9 cellular contexts compared by ENCODE assay signal in the genomic region with DNA sequence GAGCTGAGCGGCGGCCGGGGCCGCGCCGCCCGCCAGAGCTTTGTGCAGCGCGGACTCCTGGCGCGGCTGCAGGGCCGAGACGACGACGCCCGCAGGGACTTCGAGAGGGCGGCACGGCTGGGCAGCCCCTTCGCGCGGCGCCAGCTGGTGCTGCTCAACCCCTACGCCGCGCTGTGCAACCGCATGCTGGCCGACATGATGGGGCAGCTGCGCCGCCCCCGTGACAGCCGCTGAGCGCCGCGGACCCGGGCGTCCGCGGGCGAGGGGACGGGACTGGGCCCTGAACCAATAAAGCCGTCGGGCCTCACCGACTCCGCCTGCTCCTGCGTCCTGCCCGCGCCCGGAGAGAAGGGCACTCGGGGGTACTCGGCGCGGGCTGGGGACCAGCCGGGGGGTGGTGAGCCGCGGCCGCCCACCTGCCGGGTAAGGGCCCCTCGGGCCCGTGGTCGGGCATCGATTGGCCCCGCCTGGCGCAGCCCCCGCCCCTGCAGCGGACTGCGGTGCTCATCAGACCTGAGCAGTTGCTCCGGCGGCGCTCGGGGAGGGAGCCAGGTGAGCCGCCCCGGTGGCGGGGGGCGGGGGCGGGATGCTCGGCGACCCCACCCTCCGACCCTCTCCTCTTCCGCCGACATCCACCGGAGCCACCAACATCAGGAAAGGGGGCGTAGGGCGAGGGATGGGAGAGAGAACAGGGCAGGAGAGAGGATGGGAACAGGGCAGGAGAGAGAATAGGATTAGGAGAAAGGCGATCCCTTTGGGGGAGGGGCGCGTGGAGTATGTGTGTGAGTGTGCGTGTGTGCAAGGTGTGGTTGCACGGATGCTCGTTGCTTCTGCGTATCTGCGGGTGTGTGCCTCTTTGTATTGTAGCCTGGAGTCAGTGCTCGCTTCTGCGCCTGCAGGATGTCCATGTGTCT. TPM values are rescaled to one million over a fixed set of nuclear protein-coding genes. Genes with fewer than 3 reads are reported as not detected.
DNase-seq lines count a peak whose midpoint lies in the region; ATAC-seq, FAIRE-seq and TF ChIP-seq lines count a peak whose summit lies in the region.
"Had no signal": no experiment of that assay in that cellular context is flagged by ENCODE, and none has a peak within 500 bp of the region (broad histone marks: within the 10 kb centered on the region; RNA-seq: fewer than 3 reads in every experiment).

A gene (plus strand): TSS at position 510 of the 914 bp plus-strand sequence. CDS start 610 bp downstream, outside the sequence.

- 0 to 2% methylated on average over 1 to 92 of the region's 94 CpGs for WGBS in transverse colon (ENCODE audit: low coverage in 1 of 2), 2 donors

- intact Hi-C loops in left ventricle myocardium superior (cut with micrococcal nuclease) (no loop called here), transverse colon (cut with DNase I; ENCODE audit: low total_unique reads) (no loop called here)

- H3K4me1 ChIP-seq in transverse colon, result peaks cover 9 to 30% (median 23%) of the 10 kb centered on the region in 4 donors

- FAIRE-seq in HTR-8/SVneo (lab: Jason Lieb, UNC), result peak; percentile 90

- DNase-seq in AG10803 (ENCODE audit: low read depth), result no peak
- DNase-seq in HTR-8/SVneo (ENCODE audit: insufficient read length, low spot score), result peak; percentile 81
- DNase-seq in SW480 (ENCODE audit: low spot score), result peak; percentile 55
- peak; percentile 76 for DNase-seq in activated naive CD8-positive, alpha-beta T cell treated with anti-CD3 and anti-CD28 coated beads, Interleukin-2, amount 50 U/mL, for 24 hours
- peak; percentile 77 for DNase-seq in left ventricle myocardium superior
- peak; percentile 72 for DNase-seq in progenitor cell of endocrine pancreas (ENCODE audit: low spot score, unreplicated experiment)
- DNase-seq in transverse colon, result peak; percentile 71

- peaks cover 20% of the 10 kb centered on the region for H3K4me1 Mint-ChIP-seq in activated naive CD8-positive, alpha-beta T cell treated with anti-CD3 and anti-CD28 coated beads, Interleukin-2, amount 50 U/mL, for 24 hours
- peaks cover 23% of the 10 kb centered on the region for H3K4me1 Mint-ChIP-seq in progenitor cell of endocrine pancreas (ENCODE audit: low read depth)

- no peaks in the 10 kb centered on the region for H3K27me3 Mint-ChIP-seq in activated naive CD8-positive, alpha-beta T cell treated with anti-CD3 and anti-CD28 coated beads, Interleukin-2, amount 50 U/mL, for 24 hours
- no peaks in the 10 kb centered on the region for H3K27me3 Mint-ChIP-seq in progenitor cell of endocrine pancreas

- peaks cover 2% of the 10 kb centered on the region for H3K36me3 Mint-ChIP-seq in activated naive CD8-positive, alpha-beta T cell treated with anti-CD3 and anti-CD28 coated beads, Interleukin-2, amount 50 U/mL, for 24 hours (ENCODE audit: low read depth)
- no peaks in the 10 kb centered on the region for H3K36me3 Mint-ChIP-seq in progenitor cell of endocrine pancreas (ENCODE audit: insufficient read depth)

- H3K4me3 ChIP-seq in AG10803 (ENCODE audit: low read length), result peak within 1 kb of the TSS; percentile 64
- H3K4me3 ChIP-seq in transverse colon, result peak within 1 kb of the TSS; percentile 64 to 84 (median 68)

- H3K4me3 Mint-ChIP-seq in activated naive CD8-positive, alpha-beta T cell treated with anti-CD3 and anti-CD28 coated beads, Interleukin-2, amount 50 U/mL, for 24 hours, result peak within 1 kb of the TSS; percentile 89
- peak within 1 kb of the TSS; percentile 97 for H3K4me3 Mint-ChIP-seq in progenitor cell of endocrine pancreas (ENCODE audit: low read depth)

- 0 out of 2 replicates have a peak, but pooled peaks have one; percentile 6 for TF ChIP-seq CTCF in AG10803 (conservative IDR thresholded peaks at IDR 0.05; ENCODE audit: low read length)
- no peak for TF ChIP-seq CTCF in progenitor cell of endocrine pancreas (IDR thresholded peaks at IDR 0.05; ENCODE audit: unreplicated experiment)
- TF ChIP-seq CTCF in transverse colon (IDR thresholded peaks at IDR 0.05), result no peak

- peak within 1 kb of the TSS; percentile 72 to 86 (median 80) for H3K27ac ChIP-seq in transverse colon
- H3K27ac ChIP-seq: HL-60 had no signal

- peak; percentile 65 for ATAC-seq in GM19025 (IDR thresholded peaks at IDR 0.05; ENCODE audit: low read depth, unreplicated experiment)
- peak; percentile 82 for ATAC-seq in activated naive CD8-positive, alpha-beta T cell treated with anti-CD3 and anti-CD28 coated beads, Interleukin-2, amount 50 U/mL, for 24 hours
- peak; percentile 89 for ATAC-seq in left ventricle myocardium superior

- no peaks in the 10 kb centered on the region for H3K9me3 ChIP-seq in transverse colon

- H3K27me3 ChIP-seq in transverse colon, result no peaks in the 10 kb centered on the region

- TF ChIP-seq POLR2A in transverse colon (IDR thresholded peaks at IDR 0.05), result peak; percentile 44

- in situ Hi-C loops in transverse colon (cut with MboI; ENCODE audit: low pct_ligation_motif_present in 1 of 4, low pct_unique_long_range_greater_than_20kb in 1 of 4, low sequenced_read_pairs in 3 of 4), result no loop called here

- H3K9me3 Mint-ChIP-seq in activated naive CD8-positive, alpha-beta T cell treated with anti-CD3 and anti-CD28 coated beads, Interleukin-2, amount 50 U/mL, for 24 hours, result no peaks in the 10 kb centered on the region
- H3K9me3 Mint-ChIP-seq in progenitor cell of endocrine pancreas (ENCODE audit: low read depth), result no peaks in the 10 kb centered on the region

- no peak for TF ChIP-seq EP300 in transverse colon (IDR thresholded peaks at IDR 0.05; ENCODE audit: low read depth)

- no peaks in the 10 kb centered on the region for H3K36me3 ChIP-seq in transverse colon

- peak within 1 kb of the TSS; percentile 83 for H3K27ac Mint-ChIP-seq in activated naive CD8-positive, alpha-beta T cell treated with anti-CD3 and anti-CD28 coated beads, Interleukin-2, amount 50 U/mL, for 24 hours
- peak within 1 kb of the TSS; percentile 96 for H3K27ac Mint-ChIP-seq in progenitor cell of endocrine pancreas

RNA-seq across cellular contexts. Expression of the gene that starts here (rescaled TPM):
- total RNA-seq in left ventricle myocardium superior (13.4 TPM), progenitor cell of endocrine pancreas (53.5 and 59.5 TPM in 2 replicates), transverse colon (10 to 100 TPM in 2 of 4 donors, 1 to 10 TPM in 2; 1.5 to 37.0 (median 14.5) TPM)
